ENCODE assay signal across 11 cellular contexts in genomic region chr1:58249371-58249728, GRCh38.
DNase-seq lines count a peak whose midpoint lies in the region; ATAC-seq and TF ChIP-seq lines count a peak whose summit lies in the region.
"Had no signal": no experiment of that assay in that cellular context is flagged by ENCODE, and none has a peak within 500 bp of the region (broad histone marks: within the 10 kb centered on the region; RNA-seq: fewer than 3 reads in every experiment).

No MANE protein-coding gene starts in this region.

- POLR2A ChIA-PET in naive thymus-derived CD8-positive, alpha-beta T cell (lab: Charles Lee), result no interaction called here

- H3K36me3 ChIP-seq in left ventricle myocardium inferior, result no peaks in the 10 kb centered on the region
- H3K36me3 ChIP-seq in tibial artery, result no peaks in the 10 kb centered on the region
- H3K36me3 ChIP-seq: BLaER1 treated with 17β-estradiol and CSF1 and Interleukin-3, amounts not matched to agents 10 nM and 100 nM had no signal

- H3K4me3 Mint-ChIP-seq in central memory CD8-positive, alpha-beta T cell, result peak overlapping the region; percentile 49
- peak overlapping the region in 9 of 10 donors; percentile 4 to 76 (median 32) for H3K4me3 Mint-ChIP-seq in naive thymus-derived CD8-positive, alpha-beta T cell
- peak overlapping the region; percentile 91 for H3K4me3 Mint-ChIP-seq in type B pancreatic cell

- H3K4me3 ChIP-seq in left ventricle myocardium inferior (peak overlapping the region; percentile 67), tibial artery (peak overlapping the region in 1 of 2 donors; percentile 41)
- H3K4me3 ChIP-seq: BLaER1 treated with 17β-estradiol and CSF1 and Interleukin-3, amounts not matched to agents 10 nM and 100 nM; SK-N-MC had no signal

- H3K9me3 ChIP-seq in left ventricle myocardium inferior (replicated peaks) (no peaks in the 10 kb centered on the region), tibial artery (no peaks in the 10 kb centered on the region)

- TF ChIP-seq CTCF in left ventricle myocardium inferior (IDR thresholded peaks at IDR 0.05; ENCODE audit: borderline replicate concordance) (no peak), type B pancreatic cell (conservative IDR thresholded peaks at IDR 0.05) (no peak), tibial artery (IDR thresholded peaks at IDR 0.05) (no peak)

- no peak overlapping the region for H3K27ac Mint-ChIP-seq in central memory CD8-positive, alpha-beta T cell (ENCODE audit: low read depth)
- H3K27ac Mint-ChIP-seq in naive thymus-derived CD8-positive, alpha-beta T cell, result no peak overlapping the region
- H3K27ac Mint-ChIP-seq in type B pancreatic cell, result no peak overlapping the region
- H3K27ac Mint-ChIP-seq: activated naive CD4-positive, alpha-beta T cell treated with anti-CD3 and anti-CD28 coated beads, Interleukin-2, amount 50 U/mL, for 72 hours had no signal

- H3K27me3 Mint-ChIP-seq in central memory CD8-positive, alpha-beta T cell, result peaks cover 32% of the 10 kb centered on the region
- peaks cover 17 to 55% (median 40%) of the 10 kb centered on the region in 5 donors for H3K27me3 Mint-ChIP-seq in naive thymus-derived CD8-positive, alpha-beta T cell
- H3K27me3 Mint-ChIP-seq in type B pancreatic cell, result peaks cover 71% of the 10 kb centered on the region

- H3K27ac ChIP-seq in left ventricle myocardium inferior (replicated peaks), result no peak overlapping the region
- no peak overlapping the region for H3K27ac ChIP-seq in tibial artery
- H3K27ac ChIP-seq: BLaER1 treated with 17β-estradiol and CSF1 and Interleukin-3, amounts not matched to agents 10 nM and 100 nM; SK-N-MC had no signal

- H3K4me1 Mint-ChIP-seq in central memory CD8-positive, alpha-beta T cell, result no peaks in the 10 kb centered on the region
- peaks cover 5 to 16% (median 10%) of the 10 kb centered on the region in 4 donors for H3K4me1 Mint-ChIP-seq in naive thymus-derived CD8-positive, alpha-beta T cell
- peaks cover 14% of the 10 kb centered on the region for H3K4me1 Mint-ChIP-seq in type B pancreatic cell (ENCODE audit: unreplicated experiment)

- no peak for ATAC-seq in Right ventricle myocardium superior (ENCODE audit: poor library complexity)
- ATAC-seq in central memory CD8-positive, alpha-beta T cell (replicated peaks; ENCODE audit: extremely low read depth, poor library complexity, severe bottlenecking), result no peak
- no peak for ATAC-seq in naive thymus-derived CD8-positive, alpha-beta T cell

- H3K4me1 ChIP-seq in left ventricle myocardium inferior (peaks cover 28% of the 10 kb centered on the region), tibial artery (peaks cover 0 to 22% (median 19%) of the 10 kb centered on the region in 4 donors)

- H3K36me3 Mint-ChIP-seq in central memory CD8-positive, alpha-beta T cell (ENCODE audit: insufficient read depth), result no peaks in the 10 kb centered on the region
- H3K36me3 Mint-ChIP-seq in naive thymus-derived CD8-positive, alpha-beta T cell, result peaks cover 0 to 6% (median 0%) of the 10 kb centered on the region in 3 donors
- no peaks in the 10 kb centered on the region for H3K36me3 Mint-ChIP-seq in type B pancreatic cell

- H3K27me3 ChIP-seq in left ventricle myocardium inferior (ENCODE audit: low read depth) (peaks cover 83% of the 10 kb centered on the region), tibial artery (peaks cover 0 to 41% of the 10 kb centered on the region in 2 donors)
- H3K27me3 ChIP-seq: BLaER1 treated with 17β-estradiol and CSF1 and Interleukin-3, amounts not matched to agents 10 nM and 100 nM had no signal

- DNase-seq in left ventricle myocardium inferior (no peak), Right ventricle myocardium superior (no peak), type B pancreatic cell (ENCODE audit: extremely low spot score, unreplicated experiment) (no peak), 8988T (no peak), tibial artery (no peak), activated gamma-delta T cell (lab: John Stamatoyannopoulos, UW) (no peak)
- DNase-seq in central memory CD8-positive, alpha-beta T cell (ENCODE audit: low spot score in 2 of 2), result no peak
- no peak for DNase-seq in naive thymus-derived CD8-positive, alpha-beta T cell

- intact Hi-C loops in left ventricle myocardium inferior (cut with micrococcal nuclease), result no loop called here
- intact Hi-C loops in Right ventricle myocardium superior (cut with DNase I), result no loop called here
- intact Hi-C loops in tibial artery (cut with DNase I; ENCODE audit: low total_unique reads), result no loop called here

- H3K9me3 Mint-ChIP-seq in central memory CD8-positive, alpha-beta T cell, result no peaks in the 10 kb centered on the region
- H3K9me3 Mint-ChIP-seq in naive thymus-derived CD8-positive, alpha-beta T cell, result peaks cover 0 to 4% (median 0%) of the 10 kb centered on the region in 9 donors
- H3K9me3 Mint-ChIP-seq in type B pancreatic cell, result no peaks in the 10 kb centered on the region
- H3K9me3 Mint-ChIP-seq: activated naive CD4-positive, alpha-beta T cell treated with anti-CD3 and anti-CD28 coated beads, Interleukin-2, amount 50 U/mL, for 72 hours had no signal

Comparison
In these comparisons a context has a peak if more than half of its experiments do, and no peak if none do; other contexts are left out.
1. H3K4me3 Mint-ChIP-seq: peak in every context shown above with its lines; median percentile 91 in type B pancreatic cell; 49 in central memory CD8-positive, alpha-beta T cell; 32 in naive thymus-derived CD8-positive, alpha-beta T cell.